Comparison of ENCODE assay signal across 1 cellular context in genomic region chr19:39705578-39706188, GRCh38.
TF ChIP-seq lines count a peak whose summit lies in the region.

No MANE protein-coding gene starts in this region.

TF ChIP-seq in HepG2, 621 proteins besides CTCF, POLR2A, EP300 and RAD21:
- no peak for TF ChIP-seq MIER3 (CRISPR knock-in tag; IDR thresholded peaks at IDR 0.05; ENCODE audit: borderline replicate concordance)
- no peak for TF ChIP-seq SOX6 (IDR thresholded peaks at IDR 0.05)
- no peak for TF ChIP-seq SOX6 (CRISPR knock-in tag; IDR thresholded peaks at IDR 0.05)
- no peak for TF ChIP-seq ZNF790 (CRISPR knock-in tag; IDR thresholded peaks at IDR 0.05; ENCODE audit: borderline replicate concordance)
- no peak for TF ChIP-seq GABPA (IDR thresholded peaks at IDR 0.05; ENCODE audit: low read depth, low read length)
- TF ChIP-seq GABPA (CRISPR knock-in tag; IDR thresholded peaks at IDR 0.05; ENCODE audit: low read depth): 0 out of 2 replicates have a peak, but pooled peaks have one; percentile 47
- no peak for TF ChIP-seq CENPBD1 (CRISPR knock-in tag; IDR thresholded peaks at IDR 0.05; ENCODE audit: borderline replicate concordance, low read depth)
- TF ChIP-seq ZSCAN20 (CRISPR knock-in tag; IDR thresholded peaks at IDR 0.05; ENCODE audit: borderline replicate concordance): no peak
- no peak for TF ChIP-seq ZNF383 (CRISPR knock-in tag; IDR thresholded peaks at IDR 0.05; ENCODE audit: borderline replicate concordance)
- no peak for TF ChIP-seq BHLHE40 (IDR thresholded peaks at IDR 0.05; ENCODE audit: low read length)
